6 cellular contexts compared by ENCODE assay signal in genomic region chr1:1318131-1318652, GRCh38. TPM values are rescaled to one million over a fixed set of nuclear protein-coding genes. Genes with fewer than 3 reads are reported as not detected.
DNase-seq lines count a peak whose midpoint lies in the region; ATAC-seq and TF ChIP-seq lines count a peak whose summit lies in the region.

No MANE protein-coding gene starts in this region.

- no peak for DNase-seq in CD4-positive, alpha-beta T cell
- DNase-seq in Peyer's patch (peak; percentile 32 to 85 (median 69)), inferior parietal cortex (ENCODE audit: extremely low spot score) (peak; percentile 69), GDM1 (lab: John Stamatoyannopoulos, UW) (no peak)
- no peak for DNase-seq in CD8-positive, alpha-beta memory T cell

- H3K27ac Mint-ChIP-seq in CD4-positive, alpha-beta T cell, result no peak overlapping the region
- H3K27ac Mint-ChIP-seq in CD8-positive, alpha-beta memory T cell, result peak overlapping the region in 2 of 8 donors; percentile 20 to 71

- POLR2A ChIA-PET in CD4-positive, alpha-beta T cell (lab: Charles Lee), result no interaction called here
- POLR2A ChIA-PET in CD8-positive, alpha-beta memory T cell (lab: Charles Lee), result no interaction called here

- no peak for TF ChIP-seq CTCF in CD4-positive, alpha-beta T cell (IDR thresholded peaks at IDR 0.05)
- TF ChIP-seq CTCF in Peyer's patch (IDR thresholded peaks at IDR 0.05), result no peak

- H3K9me3 ChIP-seq in CD4-positive, alpha-beta T cell (ENCODE audit: control insufficient read depth, low read length), result no peaks in the 10 kb centered on the region
- H3K9me3 ChIP-seq in Peyer's patch, result no peaks in the 10 kb centered on the region
- H3K9me3 ChIP-seq in CD8-positive, alpha-beta memory T cell (ENCODE audit: low read length), result no peaks in the 10 kb centered on the region

- H3K4me1 Mint-ChIP-seq in CD4-positive, alpha-beta T cell (ENCODE audit: low read depth), result peaks cover 4% of the 10 kb centered on the region
- peaks cover 16 to 31% (median 24%) of the 10 kb centered on the region in 3 donors for H3K4me1 Mint-ChIP-seq in CD8-positive, alpha-beta memory T cell

- H3K4me3 ChIP-seq in Peyer's patch, result no peak overlapping the region
- H3K4me3 ChIP-seq in CD8-positive, alpha-beta memory T cell (ENCODE audit: low read length), result no peak overlapping the region

- H3K36me3 Mint-ChIP-seq in CD4-positive, alpha-beta T cell (ENCODE audit: low read depth), result peaks cover 32% of the 10 kb centered on the region
- H3K36me3 Mint-ChIP-seq in CD8-positive, alpha-beta memory T cell, result peaks cover 0 to 57% (median 2%) of the 10 kb centered on the region in 3 donors

- intact Hi-C loops in CD4-positive, alpha-beta T cell (cut with DNase I, micrococcal nuclease), result no loop called here

- no peak for TF ChIP-seq POLR2A in Peyer's patch (IDR thresholded peaks at IDR 0.05)

- peak overlapping the region; percentile 15 for H3K4me3 Mint-ChIP-seq in CD4-positive, alpha-beta T cell
- no peak overlapping the region for H3K4me3 Mint-ChIP-seq in CD8-positive, alpha-beta memory T cell

- peaks cover 0 to 58% (median 0%) of the 10 kb centered on the region in 3 donors for H3K36me3 ChIP-seq in Peyer's patch
- peaks cover 7% of the 10 kb centered on the region for H3K36me3 ChIP-seq in CD8-positive, alpha-beta memory T cell (ENCODE audit: insufficient read depth, low read length)

- peaks cover 0 to 28% (median 10%) of the 10 kb centered on the region in 4 donors for H3K4me1 ChIP-seq in Peyer's patch
- peaks cover 10% of the 10 kb centered on the region for H3K4me1 ChIP-seq in CD8-positive, alpha-beta memory T cell (ENCODE audit: insufficient read depth, low read length)

- H3K27ac ChIP-seq in CD4-positive, alpha-beta T cell (ENCODE audit: low read depth, low read length), result no peak overlapping the region
- H3K27ac ChIP-seq in Peyer's patch, result peak overlapping the region in 2 of 4 donors; percentile 35 to 69
- H3K27ac ChIP-seq in CD8-positive, alpha-beta memory T cell (ENCODE audit: low read depth, low read length), result no peak overlapping the region

- ATAC-seq in CD4-positive, alpha-beta T cell (ENCODE audit: poor library complexity), result no peak
- ATAC-seq in HG03039 (IDR thresholded peaks at IDR 0.05; ENCODE audit: unreplicated experiment), result no peak

- H3K9me3 Mint-ChIP-seq in CD4-positive, alpha-beta T cell, result no peaks in the 10 kb centered on the region
- no peaks in the 10 kb centered on the region for H3K9me3 Mint-ChIP-seq in CD8-positive, alpha-beta memory T cell

- H3K27me3 ChIP-seq in CD4-positive, alpha-beta T cell (ENCODE audit: control insufficient read depth, insufficient read depth, low read length), result no peaks in the 10 kb centered on the region
- H3K27me3 ChIP-seq in Peyer's patch, result no peaks in the 10 kb centered on the region
- H3K27me3 ChIP-seq in CD8-positive, alpha-beta memory T cell (ENCODE audit: insufficient read depth, low read length, poor library complexity, severe bottlenecking), result no peaks in the 10 kb centered on the region

- CTCF ChIA-PET in CD4-positive, alpha-beta T cell (lab: Charles Lee), result no interaction called here
- CTCF ChIA-PET in CD8-positive, alpha-beta memory T cell (lab: Charles Lee), result no interaction called here

- H3K27me3 Mint-ChIP-seq in CD4-positive, alpha-beta T cell, result no peaks in the 10 kb centered on the region
- H3K27me3 Mint-ChIP-seq in CD8-positive, alpha-beta memory T cell, result no peaks in the 10 kb centered on the region

RNA-seq across cellular contexts. Expression of gene INTS11, which starts 6.3 kb away (rescaled TPM):
- total RNA-seq in CD4-positive, alpha-beta T cell, result 100 to 1,000 TPM; 130 to 137 TPM
- total RNA-seq in Peyer's patch, result 100 to 1,000 TPM; 146 to 359 (median 273) TPM
- 100 to 1,000 TPM; 117 to 118 TPM for total RNA-seq in CD8-positive, alpha-beta memory T cell
- 70.5 TPM for polyA plus RNA-seq in CD8-positive, alpha-beta memory T cell

RNA-seq across cellular contexts. Expression of gene CPTP, which starts 6.4 kb away (rescaled TPM):
- 10 to 100 TPM; 11.6 to 12.9 TPM for total RNA-seq in CD4-positive, alpha-beta T cell
- total RNA-seq in Peyer's patch, result 10 to 100 TPM; 10.7 to 94.0 (median 84.6) TPM
- total RNA-seq in CD8-positive, alpha-beta memory T cell, result 10 to 100 TPM; 17.6 to 18.3 TPM
- polyA plus RNA-seq in CD8-positive, alpha-beta memory T cell, result 23.6 TPM

RNA-seq across cellular contexts. Expression of gene PUSL1, which starts 9.8 kb away (rescaled TPM):
- 10 to 100 TPM; 18.1 to 19.2 TPM for total RNA-seq in CD4-positive, alpha-beta T cell
- total RNA-seq in Peyer's patch, result 10 to 100 TPM; 12.4 to 38.9 (median 24.4) TPM
- total RNA-seq in CD8-positive, alpha-beta memory T cell, result 10 to 100 TPM; 32.9 to 34.3 TPM
- polyA plus RNA-seq in CD8-positive, alpha-beta memory T cell, result 22.0 TPM

RNA-seq across cellular contexts. Expression of gene ACAP3, which starts 10.5 kb away (rescaled TPM):
- total RNA-seq in CD4-positive, alpha-beta T cell, result 10 to 100 TPM; 45.3 to 46.4 TPM
- total RNA-seq in Peyer's patch, result 100 to 1,000 TPM in 2 of 4 donors, 10 to 100 TPM in 2; 78.1 to 156 (median 110) TPM
- total RNA-seq in CD8-positive, alpha-beta memory T cell, result 10 to 100 TPM; 36.4 to 38.8 TPM
- 6.9 TPM for polyA plus RNA-seq in CD8-positive, alpha-beta memory T cell

RNA-seq across cellular contexts. Expression of gene TAS1R3, which starts 12.9 kb away (rescaled TPM):
- 1 to 10 TPM; 3.3 to 3.4 TPM for total RNA-seq in CD4-positive, alpha-beta T cell
- total RNA-seq in Peyer's patch, result 1 to 10 TPM; 2.1 to 5.8 (median 3.0) TPM
- under 1 TPM; 0.53 to 0.62 TPM for total RNA-seq in CD8-positive, alpha-beta memory T cell
- 0.28 TPM for polyA plus RNA-seq in CD8-positive, alpha-beta memory T cell

Comparison
In these comparisons a context has a peak if more than half of its experiments do, and no peak if none do; other contexts are left out.
1. DNase-seq: peak in Peyer's patch (3 of 3) and inferior parietal cortex (single experiment); none in CD4-positive, alpha-beta T cell (0 of 10), CD8-positive, alpha-beta memory T cell (0 of 5) and GDM1 (single experiment).